17 cellular contexts compared by ENCODE assay signal in genomic region chr5:1054018-1054798, GRCh38. TPM values are rescaled to one million over a fixed set of nuclear protein-coding genes. Genes with fewer than 3 reads are reported as not detected.
"Had no signal": no experiment of that assay in that cellular context is flagged by ENCODE, and none has a peak within 500 bp of the region (broad histone marks: within the 10 kb centered on the region; RNA-seq: fewer than 3 reads in every experiment).

No MANE protein-coding gene starts in this region.

- ATAC-seq: activated CD4-positive, CD25-positive, alpha-beta regulatory T cell treated with anti-CD3 and anti-CD28 coated beads, Interleukin-2, amount 50 U/mL, for 24 hours; activated naive CD8-positive, alpha-beta T cell treated with anti-CD3 and anti-CD28 coated beads, Interleukin-2, amount 50 U/mL, for 24 hours; gastroesophageal sphincter; natural killer cell treated with Interleukin-12 subunit alpha and Interleukin-12 subunit beta and Interleukin-15 and Interleukin-18, amount 100 ng/mL, for 72 hours; T-cell had no signal

- H3K4me3 Mint-ChIP-seq: activated naive CD8-positive, alpha-beta T cell treated with anti-CD3 and anti-CD28 coated beads, Interleukin-2, amount 50 U/mL, for 24 hours; memory B cell; natural killer cell treated with Interleukin-12 subunit alpha and Interleukin-12 subunit beta and Interleukin-15 and Interleukin-18, amount 100 ng/mL, for 72 hours; T-cell had no signal

- H3K4me3 ChIP-seq: ascending aorta, breast epithelium, gastroesophageal sphincter, stomach had no signal

- H3K27ac Mint-ChIP-seq: activated naive CD8-positive, alpha-beta T cell treated with anti-CD3 and anti-CD28 coated beads, Interleukin-2, amount 50 U/mL, for 24 hours; memory B cell; natural killer cell treated with Interleukin-12 subunit alpha and Interleukin-12 subunit beta and Interleukin-15 and Interleukin-18, amount 100 ng/mL, for 72 hours; T-cell had no signal

- H3K27ac ChIP-seq: ascending aorta, gastroesophageal sphincter, stomach had no signal

- H3K9me3 Mint-ChIP-seq: activated naive CD8-positive, alpha-beta T cell treated with anti-CD3 and anti-CD28 coated beads, Interleukin-2, amount 50 U/mL, for 24 hours; memory B cell; natural killer cell treated with Interleukin-12 subunit alpha and Interleukin-12 subunit beta and Interleukin-15 and Interleukin-18, amount 100 ng/mL, for 72 hours; T-cell had no signal

- DNase-seq: activated CD4-positive, alpha-beta T cell treated with anti-CD3 and anti-CD28 coated beads, Interleukin-2, amount 50 U/mL, for 1 hour; activated naive CD4-positive, alpha-beta T cell; activated naive CD8-positive, alpha-beta T cell treated with anti-CD3 and anti-CD28 coated beads, Interleukin-2, amount 50 U/mL, for 24 hours; activated T-cell treated with anti-CD3 and anti-CD28 coated beads for 4 hours; dermis blood vessel endothelial cell; stimulated activated CD4-positive, alpha-beta T cell treated with anti-CD3 and anti-CD28 coated beads, Interleukin-1b, Interleukin-23, amount 100 ng/mL, for 48 hours; stomach; T-cell; T-helper 9 cell had no signal

- H3K27me3 Mint-ChIP-seq: activated naive CD8-positive, alpha-beta T cell treated with anti-CD3 and anti-CD28 coated beads, Interleukin-2, amount 50 U/mL, for 24 hours; memory B cell; natural killer cell treated with Interleukin-12 subunit alpha and Interleukin-12 subunit beta and Interleukin-15 and Interleukin-18, amount 100 ng/mL, for 72 hours; T-cell had no signal

- H3K36me3 Mint-ChIP-seq: natural killer cell treated with Interleukin-12 subunit alpha and Interleukin-12 subunit beta and Interleukin-15 and Interleukin-18, amount 100 ng/mL, for 72 hours had no signal

- H3K27me3 ChIP-seq: ascending aorta, breast epithelium, gastroesophageal sphincter, stomach had no signal

- H3K36me3 ChIP-seq: breast epithelium had no signal

- H3K9me3 ChIP-seq: ascending aorta, breast epithelium, gastroesophageal sphincter, stomach had no signal

- H3K4me1 ChIP-seq: ascending aorta, breast epithelium, gastroesophageal sphincter, stomach had no signal

- H3K4me1 Mint-ChIP-seq: activated naive CD8-positive, alpha-beta T cell treated with anti-CD3 and anti-CD28 coated beads, Interleukin-2, amount 50 U/mL, for 24 hours; memory B cell; T-cell had no signal

RNA-seq across cellular contexts. Expression of gene NKD2, which starts 45.6 kb away (rescaled TPM):
- total RNA-seq: epithelial cell of proximal tubule, osteocyte had no signal
